In genomic region chr6:105428342-105428957, GRCh38 we compare ENCODE assay signal across 12 cellular contexts. TPM values are rescaled to one million over a fixed set of nuclear protein-coding genes. Genes with fewer than 3 reads are reported as not detected.
DNase-seq lines count a peak whose midpoint lies in the region; ATAC-seq, FAIRE-seq and TF ChIP-seq lines count a peak whose summit lies in the region.
"Had no signal": no experiment of that assay in that cellular context is flagged by ENCODE, and none has a peak within 500 bp of the region (broad histone marks: within the 10 kb centered on the region; RNA-seq: fewer than 3 reads in every experiment).

No MANE protein-coding gene starts in this region.

- no peak for TF ChIP-seq RAD21 in IMR-90 (IDR thresholded peaks at IDR 0.05; ENCODE audit: low read length)

- peak in 1 of 2 donors; percentile 84 for TF ChIP-seq EP300 in tibial nerve (IDR thresholded peaks at IDR 0.05)

- H3K56ac ChIP-seq in IMR-90 (ENCODE audit: extremely low read depth, insufficient read depth, low read length) = peak overlapping the region; percentile 45; the same call in 1 of the 2 replicates

- no CpG with 5 or more reads among the region's 5 CpGs for WGBS in IMR-90 (ENCODE audit: extremely low coverage in 2 of 2, insufficient read length in 1 of 2), 2 experiments
- WGBS in tibial nerve, 2 donors = 42 to 45% methylated on average over 5 of the region's 5 CpGs

- peak overlapping the region; percentile 3 for H2AK9ac ChIP-seq in IMR-90 (replicated peaks; ENCODE audit: low read depth, low read length, poor library complexity)

- peak overlapping the region; percentile 19 for H2AK5ac ChIP-seq in IMR-90 (ENCODE audit: low read depth, low read length)

- in situ Hi-C loops in IMR-90 (cut with MboI; ENCODE audit: low sequenced_read_pairs) = no loop called here

- peak overlapping the region; percentile 20; the same call in 1 of the 2 replicates for H3K23ac ChIP-seq in IMR-90 (ENCODE audit: low read depth, low read length)

- peak overlapping the region; percentile 75 for H2BK20ac ChIP-seq in IMR-90 (ENCODE audit: low read depth, low read length)

- H3K9ac ChIP-seq in IMR-90 (ENCODE audit: low read depth, low read length) = no peak overlapping the region; the same call in 1 of the 2 replicates

- H3K4me1 ChIP-seq in IMR-90 (ENCODE audit: control insufficient read depth, insufficient read depth, low read length) (peaks cover 21% of the 10 kb centered on the region), tibial nerve (peaks cover 0 to 24% (median 0%) of the 10 kb centered on the region in 4 donors)

- H3K79me1 ChIP-seq in IMR-90 (ENCODE audit: low read depth in 1 of 2, low read length in 2 of 2) = no peaks in the 10 kb centered on the region

- peak overlapping the region; percentile 7 to 39; a peak in 3 of 4 replicates for H4K8ac ChIP-seq in IMR-90 (ENCODE audit: low read depth in 2 of 2, low read length in 2 of 2)

- peaks cover 3% of the 10 kb centered on the region for H3K9me1 ChIP-seq in IMR-90 (ENCODE audit: insufficient read depth, low read length)

- H3K4ac ChIP-seq in IMR-90 (ENCODE audit: low read depth, low read length) = peak overlapping the region; percentile 50

- H2BK15ac ChIP-seq in IMR-90 (ENCODE audit: low read depth, low read length) = peak overlapping the region; percentile 9; the same call in 2 of the 3 replicates

- peak overlapping the region; percentile 43 for H4K91ac ChIP-seq in IMR-90 (ENCODE audit: insufficient read depth, low read depth, low read length)

- H3K27ac ChIP-seq in IMR-90 (ENCODE audit: insufficient read depth, low read length) (peak overlapping the region; percentile 63), tibial nerve (peak overlapping the region in 2 of 4 donors; percentile 70 to 71)
- H3K27ac ChIP-seq: neutrophil had no signal

- no peaks in the 10 kb centered on the region for H4K20me1 ChIP-seq in IMR-90 (ENCODE audit: insufficient read depth, low read length)

- H3K36me3 ChIP-seq in IMR-90 (ENCODE audit: control insufficient read depth, insufficient read depth, low read length) (no peaks in the 10 kb centered on the region), bronchial epithelial cell (ENCODE audit: control insufficient read depth, insufficient read depth, low read length) (no peaks in the 10 kb centered on the region), tibial nerve (no peaks in the 10 kb centered on the region), H7 (replicated peaks; ENCODE audit: control insufficient read depth, insufficient read depth, low read length) (no peaks in the 10 kb centered on the region)
- H3K36me3 ChIP-seq: neutrophil had no signal

- peak overlapping the region; percentile 44 for H2AFZ ChIP-seq in IMR-90 (replicated peaks; ENCODE audit: low read length, poor library complexity)

- TF ChIP-seq POLR2A in IMR-90 (IDR thresholded peaks at IDR 0.05; ENCODE audit: low read depth, low read length) = no peak
- no peak for TF ChIP-seq POLR2A in tibial nerve (IDR thresholded peaks at IDR 0.05)

- H4K5ac ChIP-seq in IMR-90 (ENCODE audit: low read depth, low read length) = peak overlapping the region; percentile 34; the same call in 1 of the 2 replicates

- no peaks in the 10 kb centered on the region for H3K27me3 ChIP-seq in IMR-90 (ENCODE audit: control insufficient read depth, insufficient read depth, low read length)
- H3K27me3 ChIP-seq in bronchial epithelial cell (ENCODE audit: control insufficient read depth, insufficient read depth, low read length) = no peaks in the 10 kb centered on the region
- no peaks in the 10 kb centered on the region for H3K27me3 ChIP-seq in tibial nerve
- H3K27me3 ChIP-seq in H7 (ENCODE audit: control insufficient read depth, insufficient read depth, low read length) = no peaks in the 10 kb centered on the region
- H3K27me3 ChIP-seq: neutrophil had no signal

- H3K4me2 ChIP-seq in IMR-90 (ENCODE audit: low read depth, low read length) = peak overlapping the region; percentile 16; the same call in 1 of the 2 replicates

- H3K18ac ChIP-seq in IMR-90 (ENCODE audit: low read depth, low read length) = peak overlapping the region; percentile 14; the same call in 1 of the 2 replicates

- BruUV-seq in IMR-90 (replicated peaks; lab: Mats Ljungman, UMichigan) = no TSS peak

- dilution Hi-C loops in IMR-90 (cut with HindIII; ENCODE audit: low sequenced_read_pairs, unreplicated experiment) = no loop called here

- intact Hi-C loops in IMR-90 (cut with micrococcal nuclease) = no loop called here

- H2BK5ac ChIP-seq in IMR-90 (ENCODE audit: low read depth, low read length, poor library complexity, severe bottlenecking) = peak overlapping the region; percentile 64

- no peaks in the 10 kb centered on the region for H3K9me3 ChIP-seq in IMR-90 (ENCODE audit: control insufficient read depth, insufficient read depth, low read length)
- H3K9me3 ChIP-seq in tibial nerve = no peaks in the 10 kb centered on the region
- H3K9me3 ChIP-seq: neutrophil had no signal

- CTCF ChIA-PET in IMR-90 (lab: Yijun Ruan, JAX) = interaction anchor here (0.6 kb wide), 1 partner anchor 786 kb away, joined by 3 read pairs; no protein-coding TSS in a partner anchor

- H3K14ac ChIP-seq in IMR-90 (replicated peaks; ENCODE audit: low read depth, low read length) = peak overlapping the region; percentile 16

- TF ChIP-seq CTCF in IMR-90 (conservative IDR thresholded peaks at IDR 0.05; ENCODE audit: low read depth, low read length) (no peak), bronchial epithelial cell (IDR thresholded peaks at IDR 0.05; ENCODE audit: insufficient read depth, low read length, severe bottlenecking) (no peak), tibial nerve (IDR thresholded peaks at IDR 0.05) (no peak)

- POLR2A ChIA-PET in IMR-90 (lab: Charles Lee; ENCODE audit: unreplicated experiment) = no interaction called here

- no peak for FAIRE-seq in bronchial epithelial cell (lab: Jason Lieb, UNC)

- DNase-seq in IMR-90 = peak; percentile 74
- peak; percentile 57 for DNase-seq in bronchial epithelial cell (ENCODE audit: low read depth)
- DNase-seq in left kidney (ENCODE audit: low read depth, low spot score) = peak; percentile 63
- peak; percentile 14 to 67 for DNase-seq in tibial nerve (ENCODE audit: low spot score in 2 of 2)
- no peak for DNase-seq in NCI-H1930 (lab: John Stamatoyannopoulos, UW)
- DNase-seq in NOMO-1 treated with dmso at 0.1 percent for 144 hours (lab: John Stamatoyannopoulos, UW; ENCODE audit: unreplicated experiment) = no peak
- no peak for DNase-seq in H7
- DNase-seq: activated CD4-positive, alpha-beta T cell treated with anti-CD3 and anti-CD28 coated beads for 48 hours; foreskin melanocyte; SHP77 treated with DMSO at 0.1 percent for 48 hours had no signal

- H3K4me3 ChIP-seq in IMR-90 (ENCODE audit: insufficient read depth, low read depth, low read length) = no peak overlapping the region
- no peak overlapping the region for H3K4me3 ChIP-seq in bronchial epithelial cell (ENCODE audit: low read depth, low read length)
- no peak overlapping the region for H3K4me3 ChIP-seq in tibial nerve
- H3K4me3 ChIP-seq in H7 (ENCODE audit: insufficient read depth, low read depth, low read length) = no peak overlapping the region

- ATAC-seq in IMR-90 (ENCODE audit: low read depth) (peak; percentile 56), HG03520 (IDR thresholded peaks at IDR 0.05; ENCODE audit: unreplicated experiment) (no peak)

- peak overlapping the region; percentile 22 for H2BK120ac ChIP-seq in IMR-90 (ENCODE audit: low read depth, low read length)

TF ChIP-seq in IMR-90, 13 proteins besides CTCF, POLR2A, EP300 and RAD21:
- TF ChIP-seq CEBPB (IDR thresholded peaks at IDR 0.05; ENCODE audit: low read depth, low read length) = 0 out of 2 replicates have a peak, but pooled peaks have one; percentile 3
- peak; percentile 54; the same call in 1 of the 2 replicates for TF ChIP-seq BHLHE40 (IDR thresholded peaks at IDR 0.05; ENCODE audit: low read depth, low read length)
- TF ChIP-seq FOS (IDR thresholded peaks at IDR 0.05; ENCODE audit: low read depth, low read length) = peak; percentile 8; the same call in 1 of the 2 replicates
- TF ChIP-seq ELK1 (IDR thresholded peaks at IDR 0.05; ENCODE audit: borderline replicate concordance, low read depth, low read length) = no peak

RNA-seq across cellular contexts. Expression of gene PREP, which starts 25.6 kb away (rescaled TPM):
- total RNA-seq in IMR-90 (2012; rRNA removed) = 21.0 and 22.8 TPM in 2 replicates
- polyA plus RNA-seq in IMR-90 (2012; rRNA removed) = 20.4 and 25.7 TPM in 2 replicates
- 9.2 and 12.3 TPM in 2 replicates for polyA plus RNA-seq in IMR-90 (2012; cell fraction: cytosol; rRNA removed)
- polyA plus RNA-seq in IMR-90 (2012; cell fraction: nucleus; rRNA removed; ENCODE audit: low replicate concordance) = 11.3 and 19.5 TPM in 2 replicates
- 30.5 and 32.1 TPM in 2 replicates for total RNA-seq in bronchial epithelial cell
- total RNA-seq in tibial nerve = 10 to 100 TPM; 19.7 to 21.9 (median 21.6) TPM
- 19.5 and 24.4 TPM in 2 replicates for total RNA-seq in H7 (2014; rRNA removed; shearing (Covaris generic))

Comparison
In these comparisons a context has a peak if more than half of its experiments do, and no peak if none do; other contexts are left out.
1. DNase-seq: peak in IMR-90 (single experiment), bronchial epithelial cell (single experiment), left kidney (single experiment) and tibial nerve (2 of 2); none in NCI-H1930 (0 of 2), NOMO-1 treated with dmso at 0.1 percent for 144 hours (single experiment) and H7 (single experiment).